In the genomic region with DNA sequence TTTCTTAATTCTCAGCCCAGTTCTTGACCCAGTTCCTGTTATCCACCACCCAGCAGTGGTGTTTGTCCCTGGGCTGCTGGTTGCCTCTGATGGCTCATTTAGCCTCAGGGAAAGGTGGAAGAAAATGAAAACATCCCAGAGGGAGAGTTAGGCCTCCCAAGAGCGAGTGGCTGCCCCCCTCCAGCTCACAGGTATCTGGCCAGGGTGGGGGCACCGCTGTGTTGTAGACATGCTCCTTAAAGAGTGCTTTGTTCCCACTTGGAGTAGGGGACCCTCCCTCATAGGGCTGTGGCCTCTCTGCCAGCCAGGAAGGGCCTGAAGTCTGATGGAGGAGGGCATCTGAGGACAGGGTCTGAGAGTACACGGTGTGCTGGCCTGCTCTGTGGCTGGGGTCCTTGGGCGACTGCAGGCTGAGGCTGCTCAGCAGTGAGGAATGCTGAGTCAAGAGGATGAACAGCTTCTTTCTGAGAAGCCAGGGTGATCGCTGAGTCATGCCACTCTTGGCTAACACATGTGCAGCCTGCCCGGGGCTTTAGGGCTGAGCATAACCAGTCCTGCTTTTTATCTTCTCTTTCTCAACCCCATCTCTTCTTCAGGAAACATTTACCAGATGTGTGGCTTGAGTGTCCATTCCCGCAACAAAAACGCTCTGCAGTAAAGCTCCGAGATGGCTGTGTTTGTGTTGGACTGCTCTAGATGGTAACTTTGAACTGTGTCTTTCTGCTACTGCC, we compare ENCODE assay signal across 1 cellular context.
TF ChIP-seq lines count a peak whose summit lies in the region.

No MANE protein-coding gene starts in this region.

TF ChIP-seq in A549, 52 proteins besides CTCF, POLR2A, EP300 and RAD21 (continued from another document):
- TF ChIP-seq E2F6 (IDR thresholded peaks at IDR 0.05; ENCODE audit: borderline replicate concordance, low read depth) (peak; percentile 44; the same call in 1 of the 2 replicates), FOSL2 (IDR thresholded peaks at IDR 0.05) (peak; percentile 45; the same call in 1 of the 2 replicates), FOSL2 (CRISPR knock-in tag; IDR thresholded peaks at IDR 0.05) (peak; percentile 91), RNF2 (IDR thresholded peaks at IDR 0.05; ENCODE audit: borderline replicate concordance, low read depth) (no peak)
- TF ChIP-seq, protein P1, sequence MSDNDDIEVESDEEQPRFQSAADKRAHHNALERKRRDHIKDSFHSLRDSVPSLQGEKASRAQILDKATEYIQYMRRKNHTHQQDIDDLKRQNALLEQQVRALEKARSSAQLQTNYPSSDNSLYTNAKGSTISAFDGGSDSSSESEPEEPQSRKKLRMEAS (IDR thresholded peaks at IDR 0.05) = peak; percentile 90
